10 cellular contexts compared by ENCODE assay signal in genomic region chr16:81094771-81095251, GRCh38. TPM values are rescaled to one million over a fixed set of nuclear protein-coding genes. Genes with fewer than 3 reads are reported as not detected.
DNase-seq lines count a peak whose midpoint lies in the region; ATAC-seq, FAIRE-seq and TF ChIP-seq lines count a peak whose summit lies in the region.
"Had no signal": no experiment of that assay in that cellular context is flagged by ENCODE, and none has a peak within 500 bp of the region (broad histone marks: within the 10 kb centered on the region; RNA-seq: fewer than 3 reads in every experiment).

No MANE protein-coding gene starts in this region.

- H3K79me2 ChIP-seq in PC-9 (ENCODE audit: low read depth), result peaks cover 54% of the 10 kb centered on the region

- peaks cover 11% of the 10 kb centered on the region; the same call in 1 of the 2 replicates for H3K36me3 ChIP-seq in PC-9 (ENCODE audit: low read depth)
- no peaks in the 10 kb centered on the region for H3K36me3 ChIP-seq in esophagus squamous epithelium
- no peaks in the 10 kb centered on the region for H3K36me3 ChIP-seq in left lung

- H3K4me1 Mint-ChIP-seq in progenitor cell of endocrine pancreas (ENCODE audit: low read depth), result peaks cover 7% of the 10 kb centered on the region

- TF ChIP-seq CTCF in PC-9 (conservative IDR thresholded peaks at IDR 0.05), result no peak
- no peak for TF ChIP-seq CTCF in esophagus squamous epithelium (IDR thresholded peaks at IDR 0.05)
- TF ChIP-seq CTCF in progenitor cell of endocrine pancreas (IDR thresholded peaks at IDR 0.05; ENCODE audit: unreplicated experiment), result no peak
- TF ChIP-seq CTCF in left lung (IDR thresholded peaks at IDR 0.05), result no peak

- no peaks in the 10 kb centered on the region for H4K20me1 ChIP-seq in PC-9 (ENCODE audit: insufficient read depth)

- no peaks in the 10 kb centered on the region for H3K9me2 ChIP-seq in PC-9 (ENCODE audit: insufficient read depth)

- H3K27ac ChIP-seq in PC-9, result no peak overlapping the region
- no peak overlapping the region for H3K27ac ChIP-seq in esophagus squamous epithelium
- H3K27ac ChIP-seq in left lung, result no peak overlapping the region

- TF ChIP-seq POLR2A in esophagus squamous epithelium (IDR thresholded peaks at IDR 0.05) (no peak), GM12891 (IDR thresholded peaks at IDR 0.05; ENCODE audit: low read depth, low read length) (no peak)

- H3K27me3 ChIP-seq in PC-9 (ENCODE audit: insufficient read depth, low read depth), result no peaks in the 10 kb centered on the region
- no peaks in the 10 kb centered on the region for H3K27me3 ChIP-seq in esophagus squamous epithelium
- H3K27me3 ChIP-seq in left lung, result no peaks in the 10 kb centered on the region

- peak overlapping the region; percentile 82 for H3K4me2 ChIP-seq in PC-9

- 24 to 63% methylated on average over 6 to 20 of the region's 21 CpGs for whole genome bisulfite sequencing in esophagus squamous epithelium, 2 donors

- POLR2A ChIA-PET in PC-9 (lab: Charles Lee; ENCODE audit: unreplicated experiment), result interaction anchor here (0.6 to 0.7 kb wide), 2 partner anchors 96 to 111 kb away, joined by 3 to 28 read pairs; no protein-coding TSS in a partner anchor

- no peaks in the 10 kb centered on the region for H3K27me3 Mint-ChIP-seq in progenitor cell of endocrine pancreas

- H3K36me3 Mint-ChIP-seq in progenitor cell of endocrine pancreas (ENCODE audit: insufficient read depth), result peaks cover 3% of the 10 kb centered on the region

- no peak for ATAC-seq in left lung

- peak overlapping the region; percentile 88; the same call in 1 of the 2 replicates for H2AFZ ChIP-seq in PC-9

- H3K4me3 Mint-ChIP-seq in progenitor cell of endocrine pancreas (ENCODE audit: low read depth), result peak overlapping the region; percentile 77

- peaks cover 13% of the 10 kb centered on the region for H3F3A ChIP-seq in PC-9 (ENCODE audit: insufficient read depth, low read depth)

- CTCF ChIA-PET in PC-9 (lab: Charles Lee), result no interaction called here

- H3K4me1 ChIP-seq in PC-9 (replicated peaks; ENCODE audit: insufficient read depth) (peaks cover 29% of the 10 kb centered on the region), esophagus squamous epithelium (peaks cover 5 to 15% (median 8%) of the 10 kb centered on the region in 3 donors), left lung (peaks cover 0 to 3% of the 10 kb centered on the region in 2 donors)

- intact Hi-C loops in PC-9 (cut with micrococcal nuclease; ENCODE audit: unreplicated experiment), result no loop called here
- intact Hi-C loops in esophagus squamous epithelium (cut with DNase I), result no loop called here
- intact Hi-C loops in left lung (cut with DNase I), result no loop called here

- DNase-seq in GM03348 (ENCODE audit: low spot score), result peak; percentile 23
- DNase-seq in PC-9, result no peak
- no peak for DNase-seq in esophagus squamous epithelium (lab: John Stamatoyannopoulos, UW)
- no peak for DNase-seq in progenitor cell of endocrine pancreas (ENCODE audit: low spot score, unreplicated experiment)
- no peak for DNase-seq in effector CD4-positive, alpha-beta T cell
- no peak for DNase-seq in GM12891 (ENCODE audit: insufficient read length, low spot score)
- no peak for DNase-seq in left lung
- DNase-seq in AG08396 (ENCODE audit: low spot score), result no peak
- DNase-seq: NCI-H526; stimulated activated CD4-positive, alpha-beta T cell treated with anti-CD3 and anti-CD28 coated beads, Interleukin-2, amount 100 ng/mL, for 48 hours had no signal

- BruUV-seq in PC-9 (replicated peaks; lab: Mats Ljungman, UMichigan), result TSS peak; percentile 34

- no peak for FAIRE-seq in GM12891 (lab: Jason Lieb, UNC)

- no peaks in the 10 kb centered on the region; the same call in 1 of the 2 replicates for H3K9me3 ChIP-seq in PC-9 (ENCODE audit: insufficient read depth, low read depth)
- H3K9me3 ChIP-seq in esophagus squamous epithelium, result no peaks in the 10 kb centered on the region
- H3K9me3 ChIP-seq in left lung, result no peaks in the 10 kb centered on the region

- peak overlapping the region; percentile 98 for H3K4me3 ChIP-seq in PC-9
- H3K4me3 ChIP-seq in esophagus squamous epithelium, result peak overlapping the region in 3 of 4 donors; percentile 70 to 89 (median 87)
- peak overlapping the region in 1 of 2 donors; percentile 93 for H3K4me3 ChIP-seq in left lung

- H3K27ac Mint-ChIP-seq in progenitor cell of endocrine pancreas, result peak overlapping the region; percentile 20

- peaks cover 3% of the 10 kb centered on the region for H3K9me3 Mint-ChIP-seq in progenitor cell of endocrine pancreas (ENCODE audit: low read depth)

TF ChIP-seq in GM12891, 5 proteins besides CTCF, POLR2A, EP300 and RAD21:
- TF ChIP-seq POLR2AphosphoS5 (IDR thresholded peaks at IDR 0.05; ENCODE audit: low read depth, low read length), result no peak
- no peak for TF ChIP-seq POU2F2 (IDR thresholded peaks at IDR 0.05; ENCODE audit: low read depth, low read length)
- no peak for TF ChIP-seq PAX5 (IDR thresholded peaks at IDR 0.05; ENCODE audit: insufficient read depth, low read length, severe bottlenecking)
- no peak for TF ChIP-seq SPI1 (IDR thresholded peaks at IDR 0.05; ENCODE audit: low read depth, low read length)
- no peak for TF ChIP-seq TAF1 (IDR thresholded peaks at IDR 0.05; ENCODE audit: low read depth, low read length)

RNA-seq across cellular contexts. Expression of gene GCSH, which starts 1.4 kb away (rescaled TPM):
- total RNA-seq in PC-9 (2021), result 51.7 and 71.1 TPM in 2 replicates
- 10 to 100 TPM in 3 of 4 donors, 1 to 10 TPM in 1; 9.7 to 18.3 (median 15.1) TPM for total RNA-seq in esophagus squamous epithelium
- 57.0 and 58.9 TPM in 2 replicates for total RNA-seq in progenitor cell of endocrine pancreas
- 15.0 TPM for polyA plus RNA-seq in GM12891 (2012; ENCODE audit: low read depth, missing spikeins)
- 10 to 100 TPM; 22.2 to 33.9 TPM for total RNA-seq in left lung

RNA-seq across cellular contexts. Expression of gene C16orf46, which starts 17.8 kb away (rescaled TPM):
- total RNA-seq in PC-9 (2021) (0.92 and 2.3 TPM in 2 replicates), esophagus squamous epithelium (1 to 10 TPM in 1 of 4 donors, under 1 TPM in 2, not detected in 1; 0.26 to 5.1 (median 0.38) TPM), progenitor cell of endocrine pancreas (2.9 and 3.8 TPM in 2 replicates), left lung (under 1 TPM; 0.63 to 0.67 TPM)
- polyA plus RNA-seq in GM12891 (2012; ENCODE audit: low read depth, missing spikeins), result 0.05 TPM

RNA-seq across cellular contexts. Expression of gene ATMIN, which starts 59.2 kb away (rescaled TPM):
- total RNA-seq in PC-9 (2021), result 17.8 and 31.2 TPM in 2 replicates
- 10 to 100 TPM; 30.6 to 41.3 (median 36.8) TPM for total RNA-seq in esophagus squamous epithelium
- total RNA-seq in progenitor cell of endocrine pancreas, result 47.1 and 50.1 TPM in 2 replicates
- polyA plus RNA-seq in GM12891 (2012; ENCODE audit: low read depth, missing spikeins), result 9.8 TPM
- 10 to 100 TPM; 30.7 to 31.1 TPM for total RNA-seq in left lung
